In the genomic region with DNA sequence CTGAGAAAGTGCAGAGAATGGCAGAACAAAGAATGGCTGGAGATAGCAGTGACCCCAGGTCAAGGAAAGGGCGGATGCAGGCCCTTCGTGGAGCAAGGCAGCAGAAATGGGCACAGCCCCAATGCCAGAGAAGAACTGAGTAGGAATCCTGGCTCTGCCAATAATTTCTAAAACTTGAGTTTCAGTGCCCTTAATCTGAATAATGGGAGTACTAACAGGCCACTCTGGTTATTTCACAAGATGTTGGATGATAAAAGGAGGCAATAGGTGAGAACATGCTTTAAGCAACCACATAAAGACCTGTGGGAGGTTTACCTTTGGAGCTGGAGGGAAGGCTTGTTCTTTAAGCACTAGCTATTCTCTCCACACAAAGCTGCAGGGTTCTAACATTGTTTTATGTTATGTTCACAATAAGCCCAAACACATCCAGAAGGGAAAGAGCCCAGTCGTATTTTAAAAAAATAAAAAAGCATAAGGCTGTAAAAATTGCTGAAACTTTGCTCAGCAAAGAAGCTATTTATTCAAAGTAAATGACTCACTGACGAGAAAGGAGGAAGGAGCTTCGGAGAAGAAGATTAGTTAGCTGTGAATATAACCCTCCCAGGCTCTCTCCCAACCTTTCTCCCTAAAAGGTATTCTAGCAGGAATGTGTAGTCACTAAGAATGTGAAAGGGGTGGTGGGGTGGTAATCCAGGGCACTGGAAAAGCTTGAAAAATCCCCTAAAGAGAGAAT, we compare ENCODE assay signal across 8 cellular contexts.
A peak's percentile ranks its signal among the peaks of the same experiment; 100 is the strongest.
DNase-seq lines count a peak whose midpoint lies in the region; FAIRE-seq and TF ChIP-seq lines count a peak whose summit lies in the region.

No MANE protein-coding gene starts in this region.

- no peak for TF ChIP-seq CTCF in smooth muscle cell (IDR thresholded peaks at IDR 0.05; ENCODE audit: borderline replicate concordance, insufficient read depth, poor library complexity, severe bottlenecking)
- no peak for TF ChIP-seq CTCF in dorsolateral prefrontal cortex (IDR thresholded peaks at IDR 0.05 in 54 of 56, conservative IDR thresholded peaks at IDR 0.05 in 2 of 56; ENCODE audit: low read depth in 1 of 56, partially characterized antibody in 56 of 56)

- H2AFZ ChIP-seq in smooth muscle cell (ENCODE audit: low read depth) = peak overlapping the region; percentile 12

- no peaks in the 10 kb centered on the region for H3K79me2 ChIP-seq in smooth muscle cell (ENCODE audit: low read depth)

- no peaks in the 10 kb centered on the region for H3K9me3 ChIP-seq in iPS-18a (ENCODE audit: control insufficient read depth, low read depth, low read length)
- H3K9me3 ChIP-seq in smooth muscle cell (replicated peaks; ENCODE audit: low read depth) = no peaks in the 10 kb centered on the region

- FAIRE-seq in GM19239 (lab: Jason Lieb, UNC) = no peak

- DNase-seq in H7 (peak; percentile 28), astrocyte of the hippocampus (ENCODE audit: low read depth, low spot score) (peak; percentile 75), smooth muscle cell (lab: John Stamatoyannopoulos, UW; ENCODE audit: unreplicated experiment) (no peak), posterior cingulate gyrus (no peak), dorsolateral prefrontal cortex (no peak), GM19239 (ENCODE audit: insufficient read length, low spot score) (no peak), NCI-H446 (lab: John Stamatoyannopoulos, UW) (no peak)

- H3F3A ChIP-seq in smooth muscle cell (ENCODE audit: low read depth) = peaks cover 4% of the 10 kb centered on the region

- no peaks in the 10 kb centered on the region for H3K36me3 ChIP-seq in H7 (replicated peaks; ENCODE audit: control insufficient read depth, insufficient read depth, low read length)
- H3K36me3 ChIP-seq in iPS-18a (ENCODE audit: control insufficient read depth, low read depth, low read length) = no peaks in the 10 kb centered on the region
- no peaks in the 10 kb centered on the region for H3K36me3 ChIP-seq in smooth muscle cell (ENCODE audit: low read depth)

- H3K9ac ChIP-seq in iPS-18a (ENCODE audit: low read length) (peak overlapping the region; percentile 15), smooth muscle cell (ENCODE audit: low read depth) (peak overlapping the region; percentile 2)

- peak overlapping the region; percentile 32 for H3K4me2 ChIP-seq in smooth muscle cell

- no peaks in the 10 kb centered on the region for H4K20me1 ChIP-seq in smooth muscle cell (ENCODE audit: low read depth)

- H3K27me3 ChIP-seq in H7 (ENCODE audit: control insufficient read depth, insufficient read depth, low read length) (no peaks in the 10 kb centered on the region), iPS-18a (ENCODE audit: control insufficient read depth, insufficient read depth, low read length) (no peaks in the 10 kb centered on the region), smooth muscle cell (ENCODE audit: low read depth) (no peaks in the 10 kb centered on the region), dorsolateral prefrontal cortex (no peaks in the 10 kb centered on the region)

- intact Hi-C loops in posterior cingulate gyrus (cut with DNase I) (no loop called here), dorsolateral prefrontal cortex (cut with DNase I) (no loop called here)

- H3K27ac ChIP-seq in iPS-18a (ENCODE audit: low read length) (no peak overlapping the region), smooth muscle cell (ENCODE audit: low read depth) (peak overlapping the region; percentile 76), dorsolateral prefrontal cortex (peak overlapping the region in 6 of 59 donors; percentile 3 to 44 (median 15))

- H3K4me1 ChIP-seq in iPS-18a (ENCODE audit: control insufficient read depth, low read depth, low read length) (peaks cover 22% of the 10 kb centered on the region), smooth muscle cell (ENCODE audit: low read depth) (peaks cover 15% of the 10 kb centered on the region)

- WGBS in smooth muscle cell (ENCODE audit: low lambda C conversion rate) = 15% methylated on average over 5 of the region's 5 CpGs

- H3K4me3 ChIP-seq in H7 (ENCODE audit: insufficient read depth, low read depth, low read length) = no peak overlapping the region
- H3K4me3 ChIP-seq in iPS-18a (ENCODE audit: low read length) = no peak overlapping the region
- H3K4me3 ChIP-seq in smooth muscle cell = no peak overlapping the region
- no peak overlapping the region for H3K4me3 ChIP-seq in dorsolateral prefrontal cortex

Comparison
In these comparisons a context has a peak if more than half of its experiments do, and no peak if none do; other contexts are left out.
1. DNase-seq: peak in H7 (single experiment) and astrocyte of the hippocampus (single experiment); none in smooth muscle cell (single experiment), posterior cingulate gyrus (0 of 10), dorsolateral prefrontal cortex (0 of 10), GM19239 (single experiment) and NCI-H446 (0 of 2).